Comparison of ENCODE assay signal across 11 cellular contexts in the genomic region with DNA sequence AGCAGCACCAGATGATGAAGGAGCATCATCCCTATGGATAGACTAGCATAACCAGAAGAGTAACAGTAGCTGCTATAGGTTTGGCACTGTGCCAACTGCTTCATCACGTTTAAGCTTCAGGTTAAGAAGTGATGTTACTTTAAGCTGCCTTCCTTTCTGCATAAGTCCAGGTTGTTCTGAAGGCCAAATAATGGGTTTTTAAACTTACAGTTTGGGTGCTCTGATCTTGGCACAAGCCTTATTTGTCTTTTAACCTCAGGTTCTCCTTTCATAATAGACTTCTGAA. TPM values are rescaled to one million over a fixed set of nuclear protein-coding genes. Genes with fewer than 3 reads are reported as not detected.
DNase-seq lines count a peak whose midpoint lies in the region; ATAC-seq and TF ChIP-seq lines count a peak whose summit lies in the region.
"Had no signal": no experiment of that assay in that cellular context is flagged by ENCODE, and none has a peak within 500 bp of the region (broad histone marks: within the 10 kb centered on the region; RNA-seq: fewer than 3 reads in every experiment).

No MANE protein-coding gene starts in this region.

- TF ChIP-seq RAD21 in SK-N-SH (IDR thresholded peaks at IDR 0.05; ENCODE audit: low read length): no peak

- H3K27ac ChIP-seq in SK-N-SH (ENCODE audit: low read depth in 2 of 2, low read length in 1 of 2): no peak overlapping the region

- peaks cover 35 to 63% of the 10 kb centered on the region in 2 experiments for H3K36me3 ChIP-seq in SK-N-SH (replicated peaks in 1 of 2; ENCODE audit: control insufficient read depth in 1 of 2, insufficient read depth in 2 of 2, low read length in 1 of 2)

- H3K9ac ChIP-seq in SK-N-SH: no peak overlapping the region

- DNase-seq in SK-N-SH (no peak), NCI-H2171 (lab: John Stamatoyannopoulos, UW) (peak; percentile 14), chondrocyte (ENCODE audit: low spot score) (no peak), cerebellum (ENCODE audit: low spot score) (no peak)
- DNase-seq in stimulated activated CD8-positive, alpha-beta memory T cell treated with anti-CD3 and anti-CD28 coated beads, Interleukin-4, amount 100 ng/mL, for 48 hours: peak; percentile 29
- no peak for DNase-seq in activated naive CD4-positive, alpha-beta T cell treated with Interleukin-2 at 50 U/mL for 16 hours
- DNase-seq: activated effector memory CD4-positive, alpha-beta T cell treated with Interleukin-2 at 50 U/mL for 16 hours; naive thymus-derived CD4-positive, alpha-beta T cell; NCI-H446 treated with DMSO at 0.1 percent for 48 hours had no signal

- H3K9me2 ChIP-seq in SK-N-SH: no peaks in the 10 kb centered on the region

- ATAC-seq in SK-N-SH treated with all-trans-retinoic acid at 6 μM for 48 hours (no peak; the same call in 2 of the 3 replicates), GM21381 (IDR thresholded peaks at IDR 0.05; ENCODE audit: unreplicated experiment) (no peak)

- TF ChIP-seq EP300 in SK-N-SH (IDR thresholded peaks at IDR 0.05; ENCODE audit: borderline replicate concordance in 1 of 2, low read depth in 1 of 2, low read length in 1 of 2): no peak

- peaks cover 25% of the 10 kb centered on the region for H3K36me3 Mint-ChIP-seq in chondrocyte (ENCODE audit: low read depth)

- H3K27ac Mint-ChIP-seq in chondrocyte (ENCODE audit: unreplicated experiment): peak overlapping the region; percentile 96

- H3K27me3 ChIP-seq in SK-N-SH (ENCODE audit: insufficient read depth): no peaks in the 10 kb centered on the region

- POLR2A ChIA-PET in SK-N-SH (lab: Yijun Ruan, JAX): no interaction called here

- H2AFZ ChIP-seq in SK-N-SH (ENCODE audit: low read depth): no peak overlapping the region

- no peaks in the 10 kb centered on the region for H3K9me3 Mint-ChIP-seq in chondrocyte (ENCODE audit: low read depth)
- H3K9me3 Mint-ChIP-seq: naive thymus-derived CD4-positive, alpha-beta T cell had no signal

- CTCF ChIA-PET in SK-N-SH (lab: Yijun Ruan, JAX): interaction anchor here (1.5 kb wide), 1 partner anchor 10 kb away, joined by 4 read pairs; no protein-coding TSS in a partner anchor

- peaks cover 35% of the 10 kb centered on the region for H3F3A ChIP-seq in SK-N-SH (replicated peaks; ENCODE audit: insufficient read depth)

- peaks cover 98% of the 10 kb centered on the region for H3K79me2 ChIP-seq in SK-N-SH (ENCODE audit: insufficient read depth)

- WGBS in SK-N-SH (ENCODE audit: low lambda C conversion rate): 25% methylated on average over 1 of the region's 1 CpG

- 0 out of 2 replicates have a peak overlapping the region, but pooled peaks have one; percentile 5 for H3K4me2 ChIP-seq in SK-N-SH

- peaks cover 0 to 56% of the 10 kb centered on the region in 2 experiments; a peak in 3 of 4 replicates for H3K4me1 ChIP-seq in SK-N-SH (ENCODE audit: control insufficient read depth in 1 of 2, insufficient read depth in 2 of 2, low read depth in 1 of 2, low read length in 1 of 2)

- no peaks in the 10 kb centered on the region for H3K9me3 ChIP-seq in SK-N-SH

- H3K4me3 ChIP-seq in SK-N-SH (ENCODE audit: low read depth in 2 of 2, low read length in 1 of 2): no peak overlapping the region

- H3K4me1 Mint-ChIP-seq in chondrocyte (ENCODE audit: low read depth): peaks cover 95% of the 10 kb centered on the region

- no peak for TF ChIP-seq CTCF in SK-N-SH (IDR thresholded peaks at IDR 0.05)
- no peak for TF ChIP-seq CTCF in chondrocyte (IDR thresholded peaks at IDR 0.05)

- H3K27me3 Mint-ChIP-seq in chondrocyte (ENCODE audit: low read depth): no peaks in the 10 kb centered on the region

- H3K4me3 Mint-ChIP-seq in chondrocyte (ENCODE audit: unreplicated experiment): no peak overlapping the region

- 0 out of 2 replicates have a peak, but pooled peaks cover 7% of the 10 kb centered on the region for H4K20me1 ChIP-seq in SK-N-SH (ENCODE audit: insufficient read depth)

TF ChIP-seq in SK-N-SH, 30 proteins besides CTCF, POLR2A, EP300 and RAD21:
- TF ChIP-seq ELF1 (IDR thresholded peaks at IDR 0.05) (no peak), NFIC (IDR thresholded peaks at IDR 0.05; ENCODE audit: borderline replicate concordance) (peak; percentile 89), POLR2AphosphoS5 (IDR thresholded peaks at IDR 0.05; ENCODE audit: low read depth, low read length) (peak; percentile 73; the same call in 1 of the 2 replicates), GATA2 (CRISPR knock-in tag; IDR thresholded peaks at IDR 0.05) (no peak), FOXM1 (IDR thresholded peaks at IDR 0.05; ENCODE audit: low read depth) (no peak)

TF ChIP-seq in SK-N-SH treated with all-trans-retinoic acid at 6 μM for 48 hours, 23 proteins besides CTCF, POLR2A, EP300 and RAD21:
- TF ChIP-seq CREB5 (CRISPR knock-in tag; IDR thresholded peaks at IDR 0.05; ENCODE audit: low read depth): no peak
- TF ChIP-seq ZFP30 (CRISPR knock-in tag; IDR thresholded peaks at IDR 0.05): no peak
- TF ChIP-seq BACH2 (CRISPR knock-in tag; IDR thresholded peaks at IDR 0.05; ENCODE audit: borderline replicate concordance): no peak
- TF ChIP-seq ZNF70 (CRISPR knock-in tag; IDR thresholded peaks at IDR 0.05): no peak
- no peak for TF ChIP-seq ESRRG (CRISPR knock-in tag; IDR thresholded peaks at IDR 0.05)
- no peak for TF ChIP-seq RARB (CRISPR knock-in tag; IDR thresholded peaks at IDR 0.05)
- TF ChIP-seq PPARA (CRISPR knock-in tag; IDR thresholded peaks at IDR 0.05; ENCODE audit: borderline replicate concordance): no peak
- TF ChIP-seq ZNF8 (CRISPR knock-in tag; IDR thresholded peaks at IDR 0.05): no peak
- no peak for TF ChIP-seq TOX (CRISPR knock-in tag; IDR thresholded peaks at IDR 0.05; ENCODE audit: borderline replicate concordance)
- no peak for TF ChIP-seq ARNTL (CRISPR knock-in tag; IDR thresholded peaks at IDR 0.05; ENCODE audit: borderline replicate concordance, low read depth)
- no peak for TF ChIP-seq ZFP3 (CRISPR knock-in tag; IDR thresholded peaks at IDR 0.05)
- TF ChIP-seq, protein P1, sequence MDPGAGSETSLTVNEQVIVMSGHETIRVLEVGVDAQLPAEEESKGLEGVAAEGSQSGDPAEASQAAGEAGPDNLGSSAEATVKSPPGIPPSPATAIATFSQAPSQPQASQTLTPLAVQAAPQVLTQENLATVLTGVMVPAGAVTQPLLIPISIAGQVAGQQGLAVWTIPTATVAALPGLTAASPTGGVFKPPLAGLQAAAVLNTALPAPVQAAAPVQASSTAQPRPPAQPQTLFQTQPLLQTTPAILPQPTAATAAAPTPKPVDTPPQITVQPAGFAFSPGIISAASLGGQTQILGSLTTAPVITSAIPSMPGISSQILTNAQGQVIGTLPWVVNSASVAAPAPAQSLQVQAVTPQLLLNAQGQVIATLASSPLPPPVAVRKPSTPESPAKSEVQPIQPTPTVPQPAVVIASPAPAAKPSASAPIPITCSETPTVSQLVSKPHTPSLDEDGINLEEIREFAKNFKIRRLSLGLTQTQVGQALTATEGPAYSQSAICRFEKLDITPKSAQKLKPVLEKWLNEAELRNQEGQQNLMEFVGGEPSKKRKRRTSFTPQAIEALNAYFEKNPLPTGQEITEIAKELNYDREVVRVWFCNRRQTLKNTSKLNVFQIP (CRISPR knock-in tag; IDR thresholded peaks at IDR 0.05; ENCODE audit: borderline replicate concordance, low read depth): no peak
- TF ChIP-seq ZNF565 (CRISPR knock-in tag; conservative IDR thresholded peaks at IDR 0.05; ENCODE audit: low read depth): no peak
- TF ChIP-seq ZC3H10 (CRISPR knock-in tag; IDR thresholded peaks at IDR 0.05): no peak
- no peak for TF ChIP-seq CSDC2 (CRISPR knock-in tag; IDR thresholded peaks at IDR 0.05)
- TF ChIP-seq, protein P2, sequence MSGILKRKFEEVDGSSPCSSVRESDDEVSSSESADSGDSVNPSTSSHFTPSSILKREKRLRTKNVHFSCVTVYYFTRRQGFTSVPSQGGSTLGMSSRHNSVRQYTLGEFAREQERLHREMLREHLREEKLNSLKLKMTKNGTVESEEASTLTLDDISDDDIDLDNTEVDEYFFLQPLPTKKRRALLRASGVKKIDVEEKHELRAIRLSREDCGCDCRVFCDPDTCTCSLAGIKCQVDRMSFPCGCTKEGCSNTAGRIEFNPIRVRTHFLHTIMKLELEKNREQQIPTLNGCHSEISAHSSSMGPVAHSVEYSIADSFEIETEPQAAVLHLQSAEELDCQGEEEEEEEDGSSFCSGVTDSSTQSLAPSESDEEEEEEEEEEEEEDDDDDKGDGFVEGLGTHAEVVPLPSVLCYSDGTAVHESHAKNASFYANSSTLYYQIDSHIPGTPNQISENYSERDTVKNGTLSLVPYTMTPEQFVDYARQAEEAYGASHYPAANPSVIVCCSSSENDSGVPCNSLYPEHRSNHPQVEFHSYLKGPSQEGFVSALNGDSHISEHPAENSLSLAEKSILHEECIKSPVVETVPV (CRISPR knock-in tag; IDR thresholded peaks at IDR 0.05): no peak
- TF ChIP-seq SNAI2 (CRISPR knock-in tag; IDR thresholded peaks at IDR 0.05): no peak

RNA-seq across cellular contexts. Expression of gene CMSS1, which starts 50.7 kb away (rescaled TPM):
- 9.1 and 9.2 TPM in 2 replicates for polyA plus RNA-seq in SK-N-SH (2012; rRNA removed)
- polyA plus RNA-seq in SK-N-SH (2012; cell fraction: cytosol; rRNA removed): 14.6 and 20.5 TPM in 2 replicates
- polyA plus RNA-seq in SK-N-SH (2012; cell fraction: nucleus; rRNA removed): 1.9 and 5.4 TPM in 2 replicates
- total RNA-seq in chondrocyte: 19.5 to 57.6 TPM (median 22.3 TPM) in 3 replicates
- total RNA-seq in cerebellum: 13.6 TPM

Comparison
In these comparisons a context has a peak if more than half of its experiments do, and no peak if none do; other contexts are left out.
1. DNase-seq: peak in NCI-H2171 (single experiment) and stimulated activated CD8-positive, alpha-beta memory T cell treated with anti-CD3 and anti-CD28 coated beads, Interleukin-4, amount 100 ng/mL, for 48 hours (single experiment); none in SK-N-SH (single experiment), chondrocyte (single experiment), activated naive CD4-positive, alpha-beta T cell treated with Interleukin-2 at 50 U/mL for 16 hours (single experiment) and cerebellum (single experiment).